In genomic region chr22:49016909-49017768, GRCh38 we compare ENCODE assay signal across 16 cellular contexts.
DNase-seq lines count a peak whose midpoint lies in the region; ATAC-seq and TF ChIP-seq lines count a peak whose summit lies in the region.
"Had no signal": no experiment of that assay in that cellular context is flagged by ENCODE, and none has a peak within 500 bp of the region (broad histone marks: within the 10 kb centered on the region; RNA-seq: fewer than 3 reads in every experiment).

No MANE protein-coding gene starts in this region.

- H3K27me3 Mint-ChIP-seq in endodermal cell (ENCODE audit: insufficient read depth): no peaks in the 10 kb centered on the region

- intact Hi-C loops in cardiac septum (cut with DNase I) (no loop called here), Right ventricle myocardium superior (cut with DNase I) (no loop called here)

- no peaks in the 10 kb centered on the region for H3K9me3 Mint-ChIP-seq in endodermal cell
- H3K9me3 Mint-ChIP-seq: neural progenitor cell had no signal

- H3K9ac ChIP-seq in endodermal cell (ENCODE audit: extremely low read depth, low read length, poor library complexity, severe bottlenecking): no peak overlapping the region
- H3K9ac ChIP-seq: neural progenitor cell had no signal

- TF ChIP-seq CTCF in endodermal cell (conservative IDR thresholded peaks at IDR 0.05) (no peak), omental fat pad (IDR thresholded peaks at IDR 0.05) (no peak)

- H3K27ac Mint-ChIP-seq in endodermal cell: no peak overlapping the region
- H3K27ac Mint-ChIP-seq: neural progenitor cell had no signal

- H3K27ac ChIP-seq in endodermal cell (ENCODE audit: low read depth, low read length): no peak overlapping the region
- H3K27ac ChIP-seq: neural progenitor cell had no signal

- no peaks in the 10 kb centered on the region for H3K27me3 ChIP-seq in endodermal cell (ENCODE audit: control insufficient read depth, insufficient read depth, low read length, poor library complexity, severe bottlenecking)
- H3K27me3 ChIP-seq: neural progenitor cell had no signal

- no peaks in the 10 kb centered on the region for H3K9me3 ChIP-seq in endodermal cell (ENCODE audit: control insufficient read depth, low read length)
- H3K9me3 ChIP-seq: mucosa of descending colon had no signal

- no peak overlapping the region for H3K4me3 ChIP-seq in endodermal cell (ENCODE audit: low read length)
- H3K4me3 ChIP-seq: mucosa of descending colon, neural progenitor cell had no signal

- ATAC-seq in Right ventricle myocardium superior (ENCODE audit: poor library complexity) (no peak), omental fat pad (ENCODE audit: low FRiP score) (no peak), HG03095 (IDR thresholded peaks at IDR 0.05; ENCODE audit: unreplicated experiment) (no peak)
- ATAC-seq: mucosa of descending colon had no signal

- WGBS in endodermal cell (ENCODE audit: insufficient coverage in 1 of 2, insufficient read length in 1 of 2), 2 experiments: 88 to 89% methylated on average over 22 to 28 of the region's 28 CpGs

- peaks cover 9% of the 10 kb centered on the region for H3K4me1 Mint-ChIP-seq in endodermal cell

- H3K4me1 ChIP-seq in endodermal cell (ENCODE audit: control insufficient read depth, insufficient read depth, low read length): peaks cover 14% of the 10 kb centered on the region
- H3K4me1 ChIP-seq: neural progenitor cell had no signal

- no peaks in the 10 kb centered on the region for H3K36me3 Mint-ChIP-seq in endodermal cell (ENCODE audit: low read depth)
- H3K36me3 Mint-ChIP-seq: neural progenitor cell had no signal

- DNase-seq in cardiac septum (ENCODE audit: low spot score): peak; percentile 51
- no peak for DNase-seq in Right ventricle myocardium superior
- DNase-seq in endodermal cell: peak; percentile 37
- DNase-seq in omental fat pad (ENCODE audit: low spot score): peak; percentile 9
- peak; percentile 15 for DNase-seq in ureter (ENCODE audit: low spot score)
- DNase-seq in effector CD8-positive, alpha-beta T cell (lab: John Stamatoyannopoulos, UW): no peak
- DNase-seq in LoVo (ENCODE audit: low spot score): no peak
- DNase-seq: C1 segment of cervical spinal cord; cerebellar nuclear complex; effector memory CD4-positive, alpha-beta T cell; NCI-H1417; NCI-H524 treated with DMSO at 0.1 percent for 48 hours; substantia nigra had no signal

- no peaks in the 10 kb centered on the region for H3K36me3 ChIP-seq in endodermal cell (ENCODE audit: control insufficient read depth, insufficient read depth, low read length)
- H3K36me3 ChIP-seq: neural progenitor cell had no signal

- H3K4me3 Mint-ChIP-seq in endodermal cell: no peak overlapping the region
- H3K4me3 Mint-ChIP-seq: neural progenitor cell had no signal

Comparison
In these comparisons a context has a peak if more than half of its experiments do, and no peak if none do; other contexts are left out.
1. DNase-seq: peak in cardiac septum (single experiment), endodermal cell (single experiment), omental fat pad (single experiment) and ureter (single experiment); none in Right ventricle myocardium superior (single experiment), effector CD8-positive, alpha-beta T cell (single experiment) and LoVo (single experiment).